In genomic region chrX:72693477-72693876, GRCh38 we compare ENCODE assay signal across 21 cellular contexts. TPM values are rescaled to one million over a fixed set of nuclear protein-coding genes. Genes with fewer than 3 reads are reported as not detected.
"Had no signal": no experiment of that assay in that cellular context is flagged by ENCODE, and none has a peak within 500 bp of the region (broad histone marks: within the 10 kb centered on the region; RNA-seq: fewer than 3 reads in every experiment).

No MANE protein-coding gene starts in this region.

- H3K27ac ChIP-seq: KMS-11, RWPE1 had no signal

- H3K4me3 ChIP-seq: K562 had no signal

- H3K36me3 Mint-ChIP-seq: IgD-negative memory B cell had no signal

- H3K4me3 Mint-ChIP-seq: IgD-negative memory B cell had no signal

- DNase-seq: Kasumi-1, MM.1S, NCI-H1092 treated with DMSO at 0.1 percent for 48 hours, NCI-H1436, NCI-H187, NCI-H2029, NCI-H2081 treated with DMSO at 0.1 percent for 48 hours, NCI-H2171, NCI-H226, NCI-H446, NCI-H510A, NCI-H524 treated with DMSO at 0.1 percent for 48 hours, NCI-H69, NCI-H774, SHP77, SK-N-SH had no signal

- FAIRE-seq: K562 had no signal

- H3K27me3 Mint-ChIP-seq: IgD-negative memory B cell had no signal

- H3K4me1 Mint-ChIP-seq: IgD-negative memory B cell had no signal

- ATAC-seq: K562, Panc1 had no signal

- H3K27ac Mint-ChIP-seq: IgD-negative memory B cell had no signal

- H3K9ac ChIP-seq: KMS-11, SK-N-SH had no signal

- H3K9me3 ChIP-seq: SK-N-SH had no signal

- H3K9me3 Mint-ChIP-seq: IgD-negative memory B cell had no signal

RNA-seq across cellular contexts. Expression of gene PHKA1, which starts 20.6 kb away (rescaled TPM):
- polyA plus RNA-seq: IgD-negative memory B cell had no signal
